8 cellular contexts compared by ENCODE assay signal in genomic region chr16:84672276-84673202, GRCh38. TPM values are rescaled to one million over a fixed set of nuclear protein-coding genes. Genes with fewer than 3 reads are reported as not detected.
DNase-seq lines count a peak whose midpoint lies in the region; ATAC-seq and TF ChIP-seq lines count a peak whose summit lies in the region.

No MANE protein-coding gene starts in this region.

- no peaks in the 10 kb centered on the region for H3K27me3 Mint-ChIP-seq in naive B cell
- H3K27me3 Mint-ChIP-seq in stimulated activated memory B cell treated with anti-CD40 and anti-IgM and Interleukin-4, amounts not matched to agents 10 μg/mL and 1 μg/mL and 100 μg/mL, for 72 hours, result no peaks in the 10 kb centered on the region

- TF ChIP-seq POLR2A in GM18505 (IDR thresholded peaks at IDR 0.05; ENCODE audit: borderline replicate concordance, extremely low read depth, insufficient read depth, insufficient read length), result no peak

- peak overlapping the region; percentile 30 for H3K4me3 ChIP-seq in OCI-LY3 (ENCODE audit: low read length)
- H3K4me3 ChIP-seq in epithelial cell of proximal tubule (ENCODE audit: low read depth, low read length), result no peak overlapping the region

- H3K27ac ChIP-seq in OCI-LY3 (ENCODE audit: low read length), result no peak overlapping the region

- peak; percentile 93 for TF ChIP-seq CTCF in OCI-LY3 (IDR thresholded peaks at IDR 0.05; ENCODE audit: low read depth, low read length)
- peak; percentile 92 for TF ChIP-seq CTCF in epithelial cell of proximal tubule (conservative IDR thresholded peaks at IDR 0.05; ENCODE audit: low read depth, low read length)

- no peaks in the 10 kb centered on the region for H4K20me1 ChIP-seq in OCI-LY3 (ENCODE audit: insufficient read depth, low read length)

- H3K9me3 Mint-ChIP-seq in naive B cell, result no peaks in the 10 kb centered on the region
- no peaks in the 10 kb centered on the region for H3K9me3 Mint-ChIP-seq in stimulated activated memory B cell treated with anti-CD40 and anti-IgM and Interleukin-4, amounts not matched to agents 10 μg/mL and 1 μg/mL and 100 μg/mL, for 72 hours

- H3K9ac ChIP-seq in OCI-LY3 (ENCODE audit: low read length), result no peak overlapping the region

- peak overlapping the region in 1 of 8 donors; percentile 12 for H3K4me3 Mint-ChIP-seq in naive B cell
- no peak overlapping the region for H3K4me3 Mint-ChIP-seq in stimulated activated memory B cell treated with anti-CD40 and anti-IgM and Interleukin-4, amounts not matched to agents 10 μg/mL and 1 μg/mL and 100 μg/mL, for 72 hours

- peak overlapping the region; percentile 16; the same call in 1 of the 2 replicates for H2AFZ ChIP-seq in OCI-LY3 (ENCODE audit: low read depth, low read length)

- H3K27ac Mint-ChIP-seq in naive B cell, result peak overlapping the region in 4 of 6 donors; percentile 11 to 89 (median 60)
- no peak overlapping the region for H3K27ac Mint-ChIP-seq in stimulated activated memory B cell treated with anti-CD40 and anti-IgM and Interleukin-4, amounts not matched to agents 10 μg/mL and 1 μg/mL and 100 μg/mL, for 72 hours

- peaks cover 15% of the 10 kb centered on the region for H3K27me3 ChIP-seq in OCI-LY3 (ENCODE audit: low read depth, low read length)

- H3K9me3 ChIP-seq in OCI-LY3 (ENCODE audit: insufficient read depth, low read length), result no peaks in the 10 kb centered on the region

- H3K36me3 Mint-ChIP-seq in naive B cell, result no peaks in the 10 kb centered on the region
- peaks cover 7% of the 10 kb centered on the region for H3K36me3 Mint-ChIP-seq in stimulated activated memory B cell treated with anti-CD40 and anti-IgM and Interleukin-4, amounts not matched to agents 10 μg/mL and 1 μg/mL and 100 μg/mL, for 72 hours

- ATAC-seq in HG02840 (IDR thresholded peaks at IDR 0.05; ENCODE audit: low FRiP score, unreplicated experiment) (peak; percentile 71), naive B cell (ENCODE audit: low read depth in 2 of 2) (peak; percentile 88 to 98), GM18505 (IDR thresholded peaks at IDR 0.05; ENCODE audit: unreplicated experiment) (no peak)
- peak; percentile 81 for ATAC-seq in stimulated activated memory B cell treated with anti-CD40 and anti-IgM and Interleukin-4, amounts not matched to agents 10 μg/mL and 1 μg/mL and 100 μg/mL, for 72 hours

- no peaks in the 10 kb centered on the region for H3K36me3 ChIP-seq in OCI-LY3 (replicated peaks; ENCODE audit: low read depth, low read length)

- no peaks in the 10 kb centered on the region for H3K79me2 ChIP-seq in OCI-LY3 (ENCODE audit: low read length)

- DNase-seq in DMS53 treated with DMSO at 0.1 percent for 48 hours (lab: John Stamatoyannopoulos, UW; ENCODE audit: unreplicated experiment) (peak; percentile 57), activated T-cell treated with anti-CD3 and anti-CD28 coated beads for 24 hours (ENCODE audit: low read depth) (peak; percentile 72), epithelial cell of proximal tubule (ENCODE audit: low read depth) (no peak), naive B cell (peak; percentile 65)

- peaks cover 15% of the 10 kb centered on the region for H3K4me1 ChIP-seq in OCI-LY3 (ENCODE audit: low read length)

- peak overlapping the region; percentile 60 for H3K4me2 ChIP-seq in OCI-LY3 (ENCODE audit: low read length)

- H3K4me1 Mint-ChIP-seq in naive B cell, result peaks cover 13 to 26% (median 17%) of the 10 kb centered on the region in 3 donors
- H3K4me1 Mint-ChIP-seq in stimulated activated memory B cell treated with anti-CD40 and anti-IgM and Interleukin-4, amounts not matched to agents 10 μg/mL and 1 μg/mL and 100 μg/mL, for 72 hours, result peaks cover 18% of the 10 kb centered on the region

RNA-seq across cellular contexts. Expression of gene KLHL36, which starts 24.2 kb away (rescaled TPM):
- 63.7 and 65.7 TPM in 2 replicates for total RNA-seq in epithelial cell of proximal tubule
- polyA plus RNA-seq in naive B cell (ENCODE audit: low read depth in 6 of 6), result 10 to 100 TPM; 29.7 to 40.3 (median 37.5) TPM

RNA-seq across cellular contexts. Expression of gene USP10, which starts 27.3 kb away (rescaled TPM):
- total RNA-seq in epithelial cell of proximal tubule, result 73.4 and 85.8 TPM in 2 replicates
- 100 to 1,000 TPM in 1 of 6 donors, 10 to 100 TPM in 5; 69.4 to 103 (median 96.4) TPM for polyA plus RNA-seq in naive B cell (ENCODE audit: low read depth in 6 of 6)

RNA-seq across cellular contexts. Expression of gene COTL1, which starts 54.7 kb away (rescaled TPM):
- 318 and 473 TPM in 2 replicates for total RNA-seq in epithelial cell of proximal tubule
- 100 to 1,000 TPM; 167 to 439 (median 373) TPM for polyA plus RNA-seq in naive B cell (ENCODE audit: low read depth in 6 of 6)
